ENCODE assay signal across 9 cellular contexts in genomic region chr1:55718758-55719671, GRCh38.
DNase-seq lines count a peak whose midpoint lies in the region; ATAC-seq and TF ChIP-seq lines count a peak whose summit lies in the region.
"Had no signal": no experiment of that assay in that cellular context is flagged by ENCODE, and none has a peak within 500 bp of the region (broad histone marks: within the 10 kb centered on the region; RNA-seq: fewer than 3 reads in every experiment).

No MANE protein-coding gene starts in this region.

- peak; percentile 85 for TF ChIP-seq EP300 in stomach (IDR thresholded peaks at IDR 0.05)

- in situ Hi-C loops in astrocyte of the cerebellum (cut with HindIII; ENCODE audit: low sequenced_read_pairs): no loop called here

- TF ChIP-seq CTCF in HCT116 (IDR thresholded peaks at IDR 0.05 in 2 of 3, conservative IDR thresholded peaks at IDR 0.05 in 1 of 3; ENCODE audit: borderline replicate concordance in 1 of 3, insufficient read depth in 1 of 3, low read depth in 2 of 3, low read length in 2 of 3) (no peak), astrocyte of the cerebellum (IDR thresholded peaks at IDR 0.05; ENCODE audit: low read depth, low read length, missing control alignments) (no peak), stomach (IDR thresholded peaks at IDR 0.05) (no peak)

- no peak overlapping the region for H3K27ac ChIP-seq in HCT116 (ENCODE audit: low read depth, low read length)
- H3K27ac ChIP-seq in iPS-20b (ENCODE audit: low read length): no peak overlapping the region
- H3K27ac ChIP-seq in stomach: peak overlapping the region; percentile 41 to 83 (median 78)

- no peaks in the 10 kb centered on the region for H3K79me2 ChIP-seq in HCT116 (ENCODE audit: insufficient read depth, low read length)

- POLR2A ChIA-PET in HCT116 (lab: Charles Lee): no interaction called here

- no peak for TF ChIP-seq POLR2A in HCT116 (IDR thresholded peaks at IDR 0.05; ENCODE audit: borderline replicate concordance, extremely low read depth, insufficient read depth, insufficient read length)
- no peak for TF ChIP-seq POLR2A in stomach (IDR thresholded peaks at IDR 0.05)

- CTCF ChIA-PET in HCT116 (lab: Charles Lee): no interaction called here

- no peak overlapping the region for H2AFZ ChIP-seq in HCT116 (ENCODE audit: low read depth, low read length, poor library complexity, severe bottlenecking)

- no peak overlapping the region for H3K4me2 ChIP-seq in HCT116 (ENCODE audit: low read length)

- BruUV-seq in HCT116 (replicated peaks; lab: Mats Ljungman, UMichigan): no TSS peak

- no peaks in the 10 kb centered on the region for H3K9me2 ChIP-seq in HCT116 (ENCODE audit: insufficient read depth)

- H4K20me1 ChIP-seq in HCT116 (ENCODE audit: insufficient read depth): no peaks in the 10 kb centered on the region

- no peak overlapping the region for H3K4me3 ChIP-seq in HCT116 (replicated peaks in 1 of 2; ENCODE audit: low read depth in 1 of 2, low read length in 2 of 2)
- no peak overlapping the region for H3K4me3 ChIP-seq in astrocyte of the cerebellum (ENCODE audit: low read depth, low read length)
- H3K4me3 ChIP-seq in iPS-20b (ENCODE audit: low read length): 0 out of 2 replicates have a peak overlapping the region, but pooled peaks have one; percentile 20
- H3K4me3 ChIP-seq in stomach: no peak overlapping the region

- RAD21 ChIA-PET in HCT116 (lab: Charles Lee; ENCODE audit: low non-redundant PET in 1 of 2, low total read pairs in 2 of 2, uncharacterized antibody in 2 of 2, unreplicated experiment in 2 of 2): no interaction called here

- no peaks in the 10 kb centered on the region for H3K27me3 ChIP-seq in HCT116 (ENCODE audit: insufficient read depth, low read length)
- H3K27me3 ChIP-seq in iPS-20b (ENCODE audit: insufficient read depth, low read length): no peaks in the 10 kb centered on the region
- no peaks in the 10 kb centered on the region for H3K27me3 ChIP-seq in stomach

- no peak for TF ChIP-seq RAD21 in HCT116 (IDR thresholded peaks at IDR 0.05; ENCODE audit: low read depth)

- DNase-seq in HCT116 (ENCODE audit: low read depth, low spot score) (no peak), astrocyte of the cerebellum (ENCODE audit: low read depth) (peak; percentile 100), stomach (peak; percentile 27), NCI-H510A treated with DMSO at 0.1 percent for 48 hours (lab: John Stamatoyannopoulos, UW) (no peak), HT-29 (ENCODE audit: low spot score) (no peak), iPS-NIHi11 (ENCODE audit: low spot score) (no peak)
- DNase-seq: Karpas-422 had no signal

- intact Hi-C loops in HCT116 (cut with micrococcal nuclease): no loop called here
- intact Hi-C loops in stomach (cut with DNase I; ENCODE audit: low total_unique reads): no loop called here

- ATAC-seq in HCT116 (no peak), HG02885 (IDR thresholded peaks at IDR 0.05; ENCODE audit: poor library complexity, unreplicated experiment) (no peak)

- H3K36me3 ChIP-seq in HCT116 (ENCODE audit: control insufficient read depth in 1 of 2, insufficient read depth in 2 of 2, low read length in 2 of 2): no peaks in the 10 kb centered on the region
- no peaks in the 10 kb centered on the region for H3K36me3 ChIP-seq in iPS-20b (ENCODE audit: insufficient read depth, low read depth, low read length)
- H3K36me3 ChIP-seq in stomach: no peaks in the 10 kb centered on the region

- H3K9me3 ChIP-seq in HCT116 (ENCODE audit: control insufficient read depth in 1 of 2, insufficient read depth in 1 of 2, low read depth in 1 of 2, low read length in 2 of 2) (no peaks in the 10 kb centered on the region), iPS-20b (ENCODE audit: insufficient read depth, low read depth, low read length) (no peaks in the 10 kb centered on the region), stomach (no peaks in the 10 kb centered on the region)

- no peaks in the 10 kb centered on the region for H3K4me1 ChIP-seq in HCT116 (ENCODE audit: control insufficient read depth in 1 of 2, insufficient read depth in 2 of 2, low read length in 2 of 2)
- H3K4me1 ChIP-seq in iPS-20b (ENCODE audit: insufficient read depth, low read length): peaks cover 23% of the 10 kb centered on the region
- peaks cover 0 to 35% (median 14%) of the 10 kb centered on the region in 4 donors for H3K4me1 ChIP-seq in stomach

- 48 to 58% (median 51%) methylated on average over 7 of the region's 7 CpGs for WGBS in stomach, 5 donors

- H3K9ac ChIP-seq in HCT116 (ENCODE audit: low read length) (no peak overlapping the region), iPS-20b (ENCODE audit: low read depth, low read length) (no peak overlapping the region)

TF ChIP-seq in HCT116, 20 proteins besides CTCF, POLR2A, EP300 and RAD21:
- TF ChIP-seq TCF7L2 (IDR thresholded peaks at IDR 0.05; ENCODE audit: borderline replicate concordance, extremely low read depth, insufficient read depth, insufficient read length) (peak; percentile 71), SP1 (IDR thresholded peaks at IDR 0.05; ENCODE audit: low read depth) (no peak)
TF ChIP-seq in HCT116: peak in this region for 1.

Comparison
In these comparisons a context has a peak if more than half of its experiments do, and no peak if none do; other contexts are left out.
1. DNase-seq: peak in astrocyte of the cerebellum (single experiment) and stomach (single experiment); none in HCT116 (single experiment), NCI-H510A treated with DMSO at 0.1 percent for 48 hours (single experiment), HT-29 (single experiment) and iPS-NIHi11 (single experiment).
2. H3K27ac ChIP-seq: peak in stomach (5 of 5); none in HCT116 (single experiment) and iPS-20b (single experiment).